Comparison of ENCODE assay signal across 8 cellular contexts in genomic region chr13:93226623-93227279, GRCh38. TPM values are rescaled to one million over a fixed set of nuclear protein-coding genes. Genes with fewer than 3 reads are reported as not detected.
A peak's percentile ranks its signal among the peaks of the same experiment; 100 is the strongest.
DNase-seq lines count a peak whose midpoint lies in the region; ATAC-seq and TF ChIP-seq lines count a peak whose summit lies in the region.

Gene GPC6 (plus strand): TSS chr13:93226807.

- H3K4me1 Mint-ChIP-seq in CD8-positive, alpha-beta memory T cell: no peaks in the 10 kb centered on the region

- H3K9me3 ChIP-seq in MM.1S (replicated peaks; ENCODE audit: insufficient read depth, low read length): no peaks in the 10 kb centered on the region
- H3K9me3 ChIP-seq in SK-N-SH: no peaks in the 10 kb centered on the region
- no peaks in the 10 kb centered on the region for H3K9me3 ChIP-seq in CD8-positive, alpha-beta memory T cell (ENCODE audit: low read length)

- H3K4me3 ChIP-seq in MM.1S (ENCODE audit: low read length) (peak within 1 kb of the TSS; percentile 66), SK-N-SH (ENCODE audit: low read depth in 2 of 2, low read length in 1 of 2) (peak within 1 kb of the TSS; percentile 93 to 97), foreskin fibroblast (ENCODE audit: low read depth in 1 of 2, low read length in 2 of 2) (peak within 1 kb of the TSS; percentile 82)
- no peak within 1 kb of the TSS for H3K4me3 ChIP-seq in CD8-positive, alpha-beta memory T cell (ENCODE audit: low read length)

- CTCF ChIA-PET in SK-N-SH (lab: Yijun Ruan, JAX): interaction anchor here (0.7 to 2.5 kb wide), 7 partner anchors 17 to 1209 kb away, joined by 3 to 9 read pairs (median 3); no protein-coding TSS in a partner anchor
- CTCF ChIA-PET in CD8-positive, alpha-beta memory T cell (lab: Charles Lee): no interaction called here

- H3K4me3 Mint-ChIP-seq in CD8-positive, alpha-beta memory T cell: no peak within 1 kb of the TSS

- H3F3A ChIP-seq in MM.1S (ENCODE audit: insufficient read depth, low read length): no peaks in the 10 kb centered on the region
- H3F3A ChIP-seq in SK-N-SH (replicated peaks; ENCODE audit: insufficient read depth): peaks cover 5% of the 10 kb centered on the region

- TF ChIP-seq CTCF in MM.1S (IDR thresholded peaks at IDR 0.05; ENCODE audit: low read length) (no peak), SK-N-SH (IDR thresholded peaks at IDR 0.05) (no peak), foreskin fibroblast (IDR thresholded peaks at IDR 0.05; ENCODE audit: low read depth, low read length) (no peak)

- H4K20me1 ChIP-seq in MM.1S (ENCODE audit: insufficient read depth, low read length): no peaks in the 10 kb centered on the region
- no peaks in the 10 kb centered on the region for H4K20me1 ChIP-seq in SK-N-SH (ENCODE audit: insufficient read depth)

- TF ChIP-seq RAD21 in SK-N-SH (IDR thresholded peaks at IDR 0.05; ENCODE audit: low read length): peak; percentile 40

- DNase-seq in Ammon's horn (ENCODE audit: low spot score) (peak; percentile 63), MM.1S (peak; percentile 47), SK-N-SH (peak; percentile 80), foreskin fibroblast (peak; percentile 89 to 95), non-pigmented ciliary epithelial cell (ENCODE audit: low read depth) (peak; percentile 88)
- DNase-seq in CD8-positive, alpha-beta memory T cell: no peak
- DNase-seq in stimulated activated CD4-positive, alpha-beta T cell treated with anti-CD3 and anti-CD28 coated beads, Interleukin-12 subunit alpha, Interleukin-12 subunit beta, amount 100 ng/mL, for 4 hours: no peak

- peaks cover 1 to 10% (median 9%) of the 10 kb centered on the region in 5 donors for H3K9me3 Mint-ChIP-seq in CD8-positive, alpha-beta memory T cell

- H3K27me3 Mint-ChIP-seq in CD8-positive, alpha-beta memory T cell: peaks cover 24 to 40% of the 10 kb centered on the region in 2 donors

- WGBS in SK-N-SH (ENCODE audit: low lambda C conversion rate): under 1% methylated on average over 31 of the region's 31 CpGs

- H3K27ac ChIP-seq in MM.1S (ENCODE audit: low read length) (peak within 1 kb of the TSS; percentile 40; the same call in 1 of the 2 replicates), SK-N-SH (ENCODE audit: low read depth in 2 of 2, low read length in 1 of 2) (peak within 1 kb of the TSS; percentile 81 to 98)
- H3K27ac ChIP-seq in CD8-positive, alpha-beta memory T cell (ENCODE audit: low read depth, low read length): no peak within 1 kb of the TSS

- H3K27me3 ChIP-seq in MM.1S (replicated peaks; ENCODE audit: insufficient read depth, low read length) (no peaks in the 10 kb centered on the region), SK-N-SH (ENCODE audit: insufficient read depth) (no peaks in the 10 kb centered on the region)
- H3K27me3 ChIP-seq in CD8-positive, alpha-beta memory T cell (ENCODE audit: insufficient read depth, low read length, poor library complexity, severe bottlenecking): no peaks in the 10 kb centered on the region

- POLR2A ChIA-PET in SK-N-SH (lab: Yijun Ruan, JAX): interaction anchor here (0.5 kb wide), 1 partner anchor 44 kb away, joined by 3 read pairs; no protein-coding TSS in a partner anchor
- POLR2A ChIA-PET in CD8-positive, alpha-beta memory T cell (lab: Charles Lee): no interaction called here

- no peaks in the 10 kb centered on the region for H3K36me3 Mint-ChIP-seq in CD8-positive, alpha-beta memory T cell

- H3K36me3 ChIP-seq in MM.1S (replicated peaks; ENCODE audit: insufficient read depth, low read length): no peaks in the 10 kb centered on the region
- H3K36me3 ChIP-seq in SK-N-SH (replicated peaks in 1 of 2; ENCODE audit: control insufficient read depth in 1 of 2, insufficient read depth in 2 of 2, low read length in 1 of 2): no peaks in the 10 kb centered on the region
- H3K36me3 ChIP-seq in CD8-positive, alpha-beta memory T cell (ENCODE audit: insufficient read depth, low read length): no peaks in the 10 kb centered on the region

- ATAC-seq in GM18868 (IDR thresholded peaks at IDR 0.05; ENCODE audit: unreplicated experiment): no peak

- H2AFZ ChIP-seq in MM.1S (ENCODE audit: low read length): peak within 1 kb of the TSS; percentile 39
- peak within 1 kb of the TSS; percentile 95 for H2AFZ ChIP-seq in SK-N-SH (ENCODE audit: low read depth)

- H3K9ac ChIP-seq in MM.1S (ENCODE audit: low read length) (peak within 1 kb of the TSS; percentile 53; the same call in 1 of the 2 replicates), SK-N-SH (peak within 1 kb of the TSS; percentile 87)

- TF ChIP-seq EP300 in SK-N-SH (IDR thresholded peaks at IDR 0.05; ENCODE audit: borderline replicate concordance in 1 of 2, low read depth in 1 of 2, low read length in 1 of 2): peak in 1 of 2 experiments; percentile 50; a peak in 2 of 4 replicates

- peak within 1 kb of the TSS in 1 of 8 donors; percentile 77 for H3K27ac Mint-ChIP-seq in CD8-positive, alpha-beta memory T cell

- H3K79me2 ChIP-seq in MM.1S (ENCODE audit: low read length) (no peaks in the 10 kb centered on the region), SK-N-SH (ENCODE audit: insufficient read depth) (peaks cover 28% of the 10 kb centered on the region)

- H3K9me2 ChIP-seq in MM.1S (replicated peaks; ENCODE audit: insufficient read depth, low read length) (no peaks in the 10 kb centered on the region), SK-N-SH (no peaks in the 10 kb centered on the region)

- H3K4me1 ChIP-seq in MM.1S (ENCODE audit: low read length) (no peaks in the 10 kb centered on the region), SK-N-SH (ENCODE audit: control insufficient read depth in 1 of 2, insufficient read depth in 2 of 2, low read depth in 1 of 2, low read length in 1 of 2) (peaks cover 10 to 16% of the 10 kb centered on the region in 2 experiments; a peak in 3 of 4 replicates)
- no peaks in the 10 kb centered on the region for H3K4me1 ChIP-seq in CD8-positive, alpha-beta memory T cell (ENCODE audit: insufficient read depth, low read length)

- H3K4me2 ChIP-seq in MM.1S (ENCODE audit: low read depth, low read length) (peak within 1 kb of the TSS; percentile 83), SK-N-SH (peak within 1 kb of the TSS; percentile 88)

TF ChIP-seq in SK-N-SH, 30 proteins besides CTCF, POLR2A, EP300 and RAD21 (continues in another document):
- peak; percentile 63 for TF ChIP-seq CHD2 (IDR thresholded peaks at IDR 0.05; ENCODE audit: low read length, partially characterized antibody)
- 0 out of 2 replicates have a peak, but pooled peaks have one; percentile 46 for TF ChIP-seq RFX5 (IDR thresholded peaks at IDR 0.05; ENCODE audit: low read length)
- no peak for TF ChIP-seq USF2 (IDR thresholded peaks at IDR 0.05; ENCODE audit: borderline replicate concordance, low read depth, low read length)
- no peak for TF ChIP-seq ZBTB33 (IDR thresholded peaks at IDR 0.05; ENCODE audit: borderline replicate concordance, low read depth)
- TF ChIP-seq TCF12 (IDR thresholded peaks at IDR 0.05): peak; percentile 9; the same call in 1 of the 2 replicates
- TF ChIP-seq USF1 (IDR thresholded peaks at IDR 0.05; ENCODE audit: borderline replicate concordance, low read depth): no peak
- no peak for TF ChIP-seq GATA2 (CRISPR knock-in tag; IDR thresholded peaks at IDR 0.05)
- peak; percentile 89 for TF ChIP-seq MXI1 (IDR thresholded peaks at IDR 0.05; ENCODE audit: low read depth, low read length)
- no peak for TF ChIP-seq RXRA (IDR thresholded peaks at IDR 0.05; ENCODE audit: borderline replicate concordance, low read depth)
- no peak for TF ChIP-seq NFIC (IDR thresholded peaks at IDR 0.05; ENCODE audit: borderline replicate concordance)
- TF ChIP-seq JUND (IDR thresholded peaks at IDR 0.05): 0 out of 2 replicates have a peak, but pooled peaks have one; percentile 46

RNA-seq across cellular contexts. Expression of gene GPC6, which starts in this region (rescaled TPM):
- 6.5 and 6.7 TPM in 2 replicates for polyA plus RNA-seq in SK-N-SH (2012; rRNA removed)
- polyA plus RNA-seq in SK-N-SH (2012; cell fraction: cytosol; rRNA removed): 6.6 and 7.3 TPM in 2 replicates
- 2.0 and 5.7 TPM in 2 replicates for polyA plus RNA-seq in SK-N-SH (2012; cell fraction: nucleus; rRNA removed)
- not detected for total RNA-seq in CD8-positive, alpha-beta memory T cell
- polyA plus RNA-seq in CD8-positive, alpha-beta memory T cell: not detected

Comparison
In these comparisons a context has a peak if more than half of its experiments do, and no peak if none do; other contexts are left out.
1. DNase-seq: peak in Ammon's horn (single experiment), MM.1S (single experiment), SK-N-SH (single experiment), foreskin fibroblast (2 of 2) and non-pigmented ciliary epithelial cell (single experiment); none in CD8-positive, alpha-beta memory T cell (0 of 5) and stimulated activated CD4-positive, alpha-beta T cell treated with anti-CD3 and anti-CD28 coated beads, Interleukin-12 subunit alpha, Interleukin-12 subunit beta, amount 100 ng/mL, for 4 hours (single experiment).